Comparison of ENCODE assay signal across 29 cellular contexts in genomic region chr5:176444742-176445141, GRCh38.
"Had no signal": no experiment of that assay in that cellular context is flagged by ENCODE, and none has a peak within 500 bp of the region (broad histone marks: within the 10 kb centered on the region; RNA-seq: fewer than 3 reads in every experiment).

No MANE protein-coding gene starts in this region.

- H3K27ac ChIP-seq: colonic mucosa, coronary artery, dorsolateral prefrontal cortex, epithelial cell of prostate, esophagus muscularis mucosa, esophagus squamous epithelium, foreskin keratinocyte, gastrocnemius medialis, gastroesophageal sphincter, heart left ventricle, heart right ventricle had no signal

- H3K9me3 Mint-ChIP-seq: dendritic cell treated with granulocyte-macrophage colony-stimulating factor and Interleukin-4, amounts not matched to agents 40 ng/mL and 50 ng/mL, for 4 days; effector memory CD8-positive, alpha-beta T cell had no signal

- H3K27ac Mint-ChIP-seq: dendritic cell treated with granulocyte-macrophage colony-stimulating factor and Interleukin-4, amounts not matched to agents 40 ng/mL and 50 ng/mL, for 4 days; effector memory CD8-positive, alpha-beta T cell; endodermal cell had no signal

- H3K27me3 ChIP-seq: colonic mucosa, dorsolateral prefrontal cortex, foreskin keratinocyte, gastrocnemius medialis, heart left ventricle had no signal

- H3K9me3 ChIP-seq: colonic mucosa, esophagus muscularis mucosa, esophagus squamous epithelium, gastrocnemius medialis, gastroesophageal sphincter, heart left ventricle, heart right ventricle had no signal

- DNase-seq: colonic mucosa; cortex of kidney; dermis blood vessel endothelial cell; dorsolateral prefrontal cortex; effector CD4-positive, alpha-beta T cell; effector CD8-positive, alpha-beta T cell; effector memory CD4-positive, alpha-beta T cell; effector memory CD8-positive, alpha-beta T cell; endodermal cell; erythroblast; esophagus squamous epithelium; foreskin fibroblast; foreskin keratinocyte; foreskin melanocyte; gastrocnemius medialis; glutamatergic neuron; head of caudate nucleus; heart left ventricle; heart right ventricle had no signal

- H3K4me3 ChIP-seq: colonic mucosa, coronary artery, dorsolateral prefrontal cortex, esophagus muscularis mucosa, esophagus squamous epithelium, gastrocnemius medialis, gastroesophageal sphincter, heart left ventricle, heart right ventricle had no signal

- H3K27me3 Mint-ChIP-seq: dendritic cell treated with granulocyte-macrophage colony-stimulating factor and Interleukin-4, amounts not matched to agents 40 ng/mL and 50 ng/mL, for 4 days had no signal

- ATAC-seq: effector memory CD8-positive, alpha-beta T cell; esophagus mucosa; foreskin keratinocyte; gastrocnemius medialis; gastroesophageal sphincter; heart left ventricle; heart right ventricle had no signal

- FAIRE-seq: colon, endometrium, endothelial cell of umbilical vein, frontal cortex had no signal

- H3K4me3 Mint-ChIP-seq: dendritic cell treated with granulocyte-macrophage colony-stimulating factor and Interleukin-4, amounts not matched to agents 40 ng/mL and 50 ng/mL, for 4 days; effector memory CD8-positive, alpha-beta T cell; endodermal cell had no signal

- H3K36me3 ChIP-seq: colonic mucosa, esophagus muscularis mucosa, esophagus squamous epithelium, gastrocnemius medialis, gastroesophageal sphincter, heart left ventricle, heart right ventricle had no signal
